ENCODE assay signal across 21 cellular contexts in genomic region chr13:20407759-20408158, GRCh38.
DNase-seq lines count a peak whose midpoint lies in the region; ATAC-seq and TF ChIP-seq lines count a peak whose summit lies in the region.
"Had no signal": no experiment of that assay in that cellular context is flagged by ENCODE, and none has a peak within 500 bp of the region (broad histone marks: within the 10 kb centered on the region; RNA-seq: fewer than 3 reads in every experiment).

No MANE protein-coding gene starts in this region.

- no peak overlapping the region for H3K27ac Mint-ChIP-seq in activated T-cell treated with anti-CD3 and anti-CD28 coated beads, Interleukin-2, amount 50 U/mL, for 24 hours
- H3K27ac Mint-ChIP-seq in nephron: peak overlapping the region; percentile 7 to 17 (median 12)

- peaks cover 5% of the 10 kb centered on the region for H3K36me3 Mint-ChIP-seq in activated T-cell treated with anti-CD3 and anti-CD28 coated beads, Interleukin-2, amount 50 U/mL, for 24 hours (ENCODE audit: low read depth)
- H3K36me3 Mint-ChIP-seq in nephron (ENCODE audit: low read depth): peaks cover 11% of the 10 kb centered on the region

- peaks cover 10 to 58% (median 20%) of the 10 kb centered on the region in 3 donors for H3K4me1 ChIP-seq in esophagus squamous epithelium
- H3K4me1 ChIP-seq: A549, BE2C had no signal

- 44 to 90% methylated on average over 2 to 4 of the region's 5 CpGs for WGBS in esophagus squamous epithelium, 2 donors

- DNase-seq in activated T-cell treated with anti-CD3 and anti-CD28 coated beads, Interleukin-2, amount 50 U/mL, for 24 hours: peak; percentile 15
- DNase-seq in activated T-cell treated with anti-CD3 and anti-CD28 coated beads for 4 hours (no peak), esophagus squamous epithelium (lab: John Stamatoyannopoulos, UW) (no peak), D341Med (ENCODE audit: low spot score) (no peak), pons (ENCODE audit: low spot score) (no peak)
- DNase-seq: BE2C, EL, Kasumi-1, NCI-H1048, NCI-H146, NCI-H2029, NCI-H2171, NCI-H345, NCI-H524 treated with DMSO at 0.1 percent for 48 hours, NCI-H82, OCI-M1, Right ventricle myocardium superior had no signal

- TF ChIP-seq POLR2A in esophagus squamous epithelium (IDR thresholded peaks at IDR 0.05): no peak

- no peak overlapping the region for H3K4me3 Mint-ChIP-seq in activated T-cell treated with anti-CD3 and anti-CD28 coated beads, Interleukin-2, amount 50 U/mL, for 24 hours
- H3K4me3 Mint-ChIP-seq in nephron: no peak overlapping the region

- intact Hi-C loops in esophagus squamous epithelium (cut with DNase I): no loop called here

- H3K4me3 ChIP-seq in esophagus squamous epithelium: no peak overlapping the region
- H3K4me3 ChIP-seq: A549 had no signal

- H3K9me3 Mint-ChIP-seq in activated T-cell treated with anti-CD3 and anti-CD28 coated beads, Interleukin-2, amount 50 U/mL, for 24 hours: no peaks in the 10 kb centered on the region
- peaks cover 2% of the 10 kb centered on the region for H3K9me3 Mint-ChIP-seq in nephron

- ATAC-seq in HG02678 (IDR thresholded peaks at IDR 0.05; ENCODE audit: unreplicated experiment): no peak
- no peak for ATAC-seq in HG02798 (IDR thresholded peaks at IDR 0.05; ENCODE audit: poor library complexity, unreplicated experiment)
- ATAC-seq: A549 had no signal

- H3K36me3 ChIP-seq in esophagus squamous epithelium: peaks cover 0 to 13% (median 0%) of the 10 kb centered on the region in 3 donors
- H3K36me3 ChIP-seq: BE2C had no signal

- H3K9me3 ChIP-seq in esophagus squamous epithelium: no peaks in the 10 kb centered on the region
- H3K9me3 ChIP-seq: A549, BE2C had no signal

- TF ChIP-seq CTCF in esophagus squamous epithelium (IDR thresholded peaks at IDR 0.05) (no peak), nephron (IDR thresholded peaks at IDR 0.05; ENCODE audit: unreplicated experiment in 3 of 3) (no peak)

- H3K27me3 ChIP-seq in esophagus squamous epithelium: no peaks in the 10 kb centered on the region
- H3K27me3 ChIP-seq: BE2C had no signal

- peaks cover 18% of the 10 kb centered on the region for H3K4me1 Mint-ChIP-seq in activated T-cell treated with anti-CD3 and anti-CD28 coated beads, Interleukin-2, amount 50 U/mL, for 24 hours (ENCODE audit: low read depth)
- H3K4me1 Mint-ChIP-seq in nephron: peaks cover 34% of the 10 kb centered on the region

- peak overlapping the region; percentile 2 to 26 (median 18) for H3K27ac ChIP-seq in esophagus squamous epithelium
- H3K27ac ChIP-seq: A549 had no signal

- no peaks in the 10 kb centered on the region for H3K27me3 Mint-ChIP-seq in activated T-cell treated with anti-CD3 and anti-CD28 coated beads, Interleukin-2, amount 50 U/mL, for 24 hours
- no peaks in the 10 kb centered on the region for H3K27me3 Mint-ChIP-seq in nephron (ENCODE audit: low read depth)
